1 cellular context compared by ENCODE assay signal in the genomic region with DNA sequence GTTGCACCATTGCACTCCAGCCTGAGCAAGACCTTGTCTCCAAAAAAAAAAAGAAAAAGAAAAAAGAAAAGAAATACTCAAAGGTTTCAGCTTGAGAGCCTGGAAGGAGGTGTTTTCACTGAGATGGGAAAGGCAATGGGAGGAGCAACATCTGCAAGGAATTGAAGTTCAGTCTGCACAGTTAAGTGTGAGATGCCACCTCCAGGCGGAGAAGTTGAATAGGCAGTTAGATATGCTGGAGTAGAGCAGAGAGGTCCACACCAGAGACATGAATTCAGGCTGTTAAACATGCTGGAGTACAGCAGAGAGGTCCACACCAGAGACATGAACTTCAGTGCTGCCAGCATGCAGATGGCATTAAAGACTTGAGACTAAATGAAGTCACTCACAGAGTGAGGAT.
TF ChIP-seq lines count a peak whose summit lies in the region.

No MANE protein-coding gene starts in this region.

TF ChIP-seq in H1, 55 proteins besides CTCF, POLR2A, EP300 and RAD21:
- TF ChIP-seq POLR2AphosphoS5 (IDR thresholded peaks at IDR 0.05; ENCODE audit: low read depth, low read length): no peak
- TF ChIP-seq, protein P1, sequence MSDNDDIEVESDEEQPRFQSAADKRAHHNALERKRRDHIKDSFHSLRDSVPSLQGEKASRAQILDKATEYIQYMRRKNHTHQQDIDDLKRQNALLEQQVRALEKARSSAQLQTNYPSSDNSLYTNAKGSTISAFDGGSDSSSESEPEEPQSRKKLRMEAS (IDR thresholded peaks at IDR 0.05): no peak
- no peak for TF ChIP-seq CBX5 (IDR thresholded peaks at IDR 0.05; ENCODE audit: low read depth, low read length)
- TF ChIP-seq TBP (IDR thresholded peaks at IDR 0.05; ENCODE audit: low read depth, low read length): no peak
- no peak for TF ChIP-seq CEBPB (IDR thresholded peaks at IDR 0.05; ENCODE audit: low read depth, low read length)
- no peak for TF ChIP-seq SIRT6 (IDR thresholded peaks at IDR 0.05; ENCODE audit: low read length)
- no peak for TF ChIP-seq HDAC6 (IDR thresholded peaks at IDR 0.05; ENCODE audit: low read depth, low read length)
- TF ChIP-seq KDM4A (IDR thresholded peaks at IDR 0.05; ENCODE audit: low read depth, low read length, severe bottlenecking): no peak
- TF ChIP-seq NRF1 (IDR thresholded peaks at IDR 0.05; ENCODE audit: low read depth, low read length): no peak
- TF ChIP-seq RXRA (IDR thresholded peaks at IDR 0.05; ENCODE audit: insufficient read depth, low read depth, low read length): no peak
- no peak for TF ChIP-seq GABPA (IDR thresholded peaks at IDR 0.05; ENCODE audit: borderline replicate concordance, insufficient read depth, low read length)
- TF ChIP-seq, protein P2, sequence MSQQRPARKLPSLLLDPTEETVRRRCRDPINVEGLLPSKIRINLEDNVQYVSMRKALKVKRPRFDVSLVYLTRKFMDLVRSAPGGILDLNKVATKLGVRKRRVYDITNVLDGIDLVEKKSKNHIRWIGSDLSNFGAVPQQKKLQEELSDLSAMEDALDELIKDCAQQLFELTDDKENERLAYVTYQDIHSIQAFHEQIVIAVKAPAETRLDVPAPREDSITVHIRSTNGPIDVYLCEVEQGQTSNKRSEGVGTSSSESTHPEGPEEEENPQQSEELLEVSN (IDR thresholded peaks at IDR 0.05): no peak
- TF ChIP-seq NANOG (IDR thresholded peaks at IDR 0.05; ENCODE audit: insufficient read depth, low read depth, low read length, poor library complexity, severe bottlenecking): no peak
- TF ChIP-seq, protein P3, sequence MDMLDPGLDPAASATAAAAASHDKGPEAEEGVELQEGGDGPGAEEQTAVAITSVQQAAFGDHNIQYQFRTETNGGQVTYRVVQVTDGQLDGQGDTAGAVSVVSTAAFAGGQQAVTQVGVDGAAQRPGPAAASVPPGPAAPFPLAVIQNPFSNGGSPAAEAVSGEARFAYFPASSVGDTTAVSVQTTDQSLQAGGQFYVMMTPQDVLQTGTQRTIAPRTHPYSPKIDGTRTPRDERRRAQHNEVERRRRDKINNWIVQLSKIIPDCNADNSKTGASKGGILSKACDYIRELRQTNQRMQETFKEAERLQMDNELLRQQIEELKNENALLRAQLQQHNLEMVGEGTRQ (IDR thresholded peaks at IDR 0.05; ENCODE audit: low read length): no peak
- TF ChIP-seq BRCA1 (IDR thresholded peaks at IDR 0.05; ENCODE audit: low read depth, low read length): no peak
- TF ChIP-seq SP4 (IDR thresholded peaks at IDR 0.05; ENCODE audit: low read length): no peak
- no peak for TF ChIP-seq EZH2 (IDR thresholded peaks at IDR 0.05; ENCODE audit: low read depth, low read length, severe bottlenecking)
